Comparison of ENCODE assay signal across 9 cellular contexts in genomic region chr6:90297124-90297865, GRCh38.
DNase-seq lines count a peak whose midpoint lies in the region; ATAC-seq, FAIRE-seq and TF ChIP-seq lines count a peak whose summit lies in the region.
"Had no signal": no experiment of that assay in that cellular context is flagged by ENCODE, and none has a peak within 500 bp of the region (broad histone marks: within the 10 kb centered on the region; RNA-seq: fewer than 3 reads in every experiment).

No MANE protein-coding gene starts in this region.

- H3K4me3 ChIP-seq in SK-N-MC = peak overlapping the region; percentile 53
- H3K4me3 ChIP-seq in fibroblast of pulmonary artery (replicated peaks; ENCODE audit: low read depth, low read length) = peak overlapping the region; percentile 56
- H3K4me3 ChIP-seq in rectal smooth muscle tissue (ENCODE audit: low read length) = peak overlapping the region; percentile 65

- H3K36me3 ChIP-seq in SK-N-MC (ENCODE audit: insufficient read depth, low read length) (no peaks in the 10 kb centered on the region), rectal smooth muscle tissue (ENCODE audit: control insufficient read depth, insufficient read depth, low read length) (no peaks in the 10 kb centered on the region)
- H3K36me3 ChIP-seq: neutrophil had no signal

- TF ChIP-seq CTCF in fibroblast of pulmonary artery (IDR thresholded peaks at IDR 0.05; ENCODE audit: low read length, missing control alignments) = no peak

- no peak overlapping the region for H3K9ac ChIP-seq in SK-N-MC (ENCODE audit: insufficient read length)
- peak overlapping the region; percentile 64 for H3K9ac ChIP-seq in rectal smooth muscle tissue (ENCODE audit: low read length)

- no peaks in the 10 kb centered on the region for H3K27me3 ChIP-seq in rectal smooth muscle tissue (ENCODE audit: control insufficient read depth, insufficient read depth, low read length)

- DNase-seq in SK-N-MC (ENCODE audit: low read depth, low spot score) (no peak), fibroblast of pulmonary artery (ENCODE audit: low read depth) (no peak), RCC 7860 (ENCODE audit: low spot score) (no peak)
- no peak for DNase-seq in activated CD4-positive, alpha-beta T cell treated with anti-CD3 and anti-CD28 coated beads for 1 hour

- FAIRE-seq in RCC 7860 (lab: Jason Lieb, UNC) = no peak

- H3K9me3 ChIP-seq in SK-N-MC (ENCODE audit: low read depth, low read length) = no peaks in the 10 kb centered on the region
- H3K9me3 ChIP-seq: neutrophil had no signal

- no peak overlapping the region for H3K27ac ChIP-seq in SK-N-MC
- H3K27ac ChIP-seq in rectal smooth muscle tissue (ENCODE audit: low read depth, low read length) = peak overlapping the region; percentile 77
- H3K27ac ChIP-seq: neutrophil had no signal

- ATAC-seq in GM21825 (IDR thresholded peaks at IDR 0.05; ENCODE audit: unreplicated experiment) (peak; percentile 2), HG02973 (IDR thresholded peaks at IDR 0.05; ENCODE audit: unreplicated experiment) (no peak), GM18519 (IDR thresholded peaks at IDR 0.05; ENCODE audit: low FRiP score, unreplicated experiment) (no peak)

- peaks cover 2% of the 10 kb centered on the region for H3K4me1 ChIP-seq in rectal smooth muscle tissue (ENCODE audit: control insufficient read depth, insufficient read depth, low read length)
